Comparison of ENCODE assay signal across 18 cellular contexts in genomic region chr16:89294486-89294885, GRCh38.
DNase-seq lines count a peak whose midpoint lies in the region; ATAC-seq and TF ChIP-seq lines count a peak whose summit lies in the region.
"Had no signal": no experiment of that assay in that cellular context is flagged by ENCODE, and none has a peak within 500 bp of the region (broad histone marks: within the 10 kb centered on the region; RNA-seq: fewer than 3 reads in every experiment).

No MANE protein-coding gene starts in this region.

- H3K23ac ChIP-seq in neuronal stem cell (ENCODE audit: low read depth, low read length, poor library complexity), result peak overlapping the region; percentile 90

- H3K27me3 Mint-ChIP-seq in activated CD8-positive, alpha-beta memory T cell treated with anti-CD3 and anti-CD28 coated beads, Interleukin-2, amount 10 ng/mL, durations not matched to agents 7 days and 5 days, result no peaks in the 10 kb centered on the region
- H3K27me3 Mint-ChIP-seq in CD8-positive, alpha-beta T cell (ENCODE audit: low read depth), result no peaks in the 10 kb centered on the region
- no peaks in the 10 kb centered on the region for H3K27me3 Mint-ChIP-seq in brain
- H3K27me3 Mint-ChIP-seq: activated CD4-positive, alpha-beta memory T cell treated with anti-CD3 and anti-CD28 coated beads for 36 hours; CD4-positive, CD25-positive, alpha-beta regulatory T cell had no signal

- H3K9me3 ChIP-seq in CD8-positive, alpha-beta T cell (ENCODE audit: low read length), result no peaks in the 10 kb centered on the region
- H3K9me3 ChIP-seq in neuronal stem cell (replicated peaks in 1 of 2; ENCODE audit: control insufficient read depth in 2 of 2, insufficient read depth in 1 of 2, low read depth in 1 of 2, low read length in 2 of 2) (no peaks in the 10 kb centered on the region), BE2C (no peaks in the 10 kb centered on the region)
- H3K9me3 ChIP-seq: SK-N-SH had no signal

- no peak overlapping the region for H3K27ac ChIP-seq in CD8-positive, alpha-beta T cell (ENCODE audit: low read depth, low read length)
- H3K27ac ChIP-seq in neuronal stem cell (replicated peaks; ENCODE audit: low read length), result no peak overlapping the region

- CTCF ChIA-PET in activated CD8-positive, alpha-beta memory T cell treated with anti-CD3 and anti-CD28 coated beads, Interleukin-2, amount 10 ng/mL, durations not matched to agents 7 days and 5 days (lab: Charles Lee), result interaction anchor here (1.3 to 1.9 kb wide), 3 partner anchors 9 to 213 kb away, joined by 5 to 8 read pairs (median 7); partner anchors contain the start of gene SPG7
- CTCF ChIA-PET in CD8-positive, alpha-beta T cell (lab: Charles Lee), result interaction anchor here (0.6 to 1.2 kb wide), 2 partner anchors 9 to 204 kb away, joined by 3 read pairs; no protein-coding TSS in a partner anchor

- H2BK15ac ChIP-seq in neuronal stem cell (ENCODE audit: low read length), result no peak overlapping the region

- POLR2A ChIA-PET in CD8-positive, alpha-beta T cell (lab: Charles Lee), result interaction anchor here (0.8 kb wide), 1 partner anchor 54 kb away, joined by 3 read pairs; no protein-coding TSS in a partner anchor

- no CpG with 5 or more reads among the region's 13 CpGs for WGBS in neuronal stem cell (ENCODE audit: extremely low coverage in 2 of 2, insufficient read length in 2 of 2, insufficient replicate concordance in 1 of 2), 2 donors

- H3K4me2 ChIP-seq in neuronal stem cell (ENCODE audit: insufficient read depth, low read length, poor library complexity, severe bottlenecking), result no peak overlapping the region
- H3K4me2 ChIP-seq: SK-N-SH had no signal

- no peak overlapping the region for H2BK12ac ChIP-seq in neuronal stem cell (ENCODE audit: low read length)

- intact Hi-C loops in CD8-positive, alpha-beta T cell (cut with DNase I, micrococcal nuclease), result no loop called here

- no peak overlapping the region for H2BK120ac ChIP-seq in neuronal stem cell (ENCODE audit: low read depth, low read length)

- H3K79me1 ChIP-seq in neuronal stem cell (ENCODE audit: low read depth, low read length), result peaks cover 21% of the 10 kb centered on the region

- H3K14ac ChIP-seq in neuronal stem cell (ENCODE audit: low read length), result peak overlapping the region; percentile 96

- no peak overlapping the region for H3K4me3 ChIP-seq in CD8-positive, alpha-beta T cell (ENCODE audit: low read depth, low read length)
- H3K4me3 ChIP-seq in neuronal stem cell (ENCODE audit: low read length in 2 of 2) (no peak overlapping the region), BE2C (ENCODE audit: low read depth, low read length) (no peak overlapping the region)
- H3K4me3 ChIP-seq: coronary artery had no signal

- H3K9ac ChIP-seq in neuronal stem cell (ENCODE audit: low read depth, low read length, poor library complexity), result peak overlapping the region; percentile 70
- H3K9ac ChIP-seq: SK-N-SH had no signal

- peaks cover 32% of the 10 kb centered on the region for H3K4me1 ChIP-seq in CD8-positive, alpha-beta T cell (ENCODE audit: insufficient read depth, low read length)
- H3K4me1 ChIP-seq in neuronal stem cell (ENCODE audit: control insufficient read depth in 2 of 2, insufficient read depth in 1 of 2, low read depth in 1 of 2, low read length in 2 of 2), result peaks cover 24 to 43% of the 10 kb centered on the region in 2 donors
- H3K4me1 ChIP-seq in BE2C, result no peaks in the 10 kb centered on the region

- H3K9me3 Mint-ChIP-seq in activated CD8-positive, alpha-beta memory T cell treated with anti-CD3 and anti-CD28 coated beads, Interleukin-2, amount 10 ng/mL, durations not matched to agents 7 days and 5 days (ENCODE audit: low read depth), result no peaks in the 10 kb centered on the region
- no peaks in the 10 kb centered on the region for H3K9me3 Mint-ChIP-seq in CD8-positive, alpha-beta T cell
- H3K9me3 Mint-ChIP-seq in brain, result no peaks in the 10 kb centered on the region
- H3K9me3 Mint-ChIP-seq: activated CD4-positive, alpha-beta memory T cell treated with anti-CD3 and anti-CD28 coated beads for 36 hours; activated T-helper 1 cell treated with anti-CD3 and anti-CD28 coated beads, Interleukin-12 subunit alpha, Interleukin-12 subunit beta, Interleukin-2, Interleukin-4 antibody, amounts not matched to agents 30 ng/mL and 10 ng/mL and 1 ng/mL, durations not matched to agents 14 hours and 24 hours and 36 hours; CD4-positive, CD25-positive, alpha-beta regulatory T cell had no signal

- no peak overlapping the region for H4K91ac ChIP-seq in neuronal stem cell (ENCODE audit: low read depth, low read length, poor library complexity)

- TF ChIP-seq CTCF in CD8-positive, alpha-beta T cell (IDR thresholded peaks at IDR 0.05), result no peak
- TF ChIP-seq CTCF in brain (conservative IDR thresholded peaks at IDR 0.05), result no peak
- no peak for TF ChIP-seq CTCF in BE2C (IDR thresholded peaks at IDR 0.05; ENCODE audit: low read depth, low read length)

- no peak for ATAC-seq in activated CD8-positive, alpha-beta memory T cell treated with anti-CD3 and anti-CD28 coated beads, Interleukin-2, amount 10 ng/mL, durations not matched to agents 7 days and 5 days
- ATAC-seq in CD8-positive, alpha-beta T cell, result no peak
- no peak for ATAC-seq in HG02885 (IDR thresholded peaks at IDR 0.05; ENCODE audit: poor library complexity, unreplicated experiment)

- no peak overlapping the region for H3K4ac ChIP-seq in neuronal stem cell (ENCODE audit: low read length)

- H2AK5ac ChIP-seq in neuronal stem cell (ENCODE audit: low read depth, low read length), result no peak overlapping the region

- H3K4me1 Mint-ChIP-seq in activated CD8-positive, alpha-beta memory T cell treated with anti-CD3 and anti-CD28 coated beads, Interleukin-2, amount 10 ng/mL, durations not matched to agents 7 days and 5 days, result peaks cover 36% of the 10 kb centered on the region
- peaks cover 48% of the 10 kb centered on the region for H3K4me1 Mint-ChIP-seq in CD8-positive, alpha-beta T cell (ENCODE audit: low read depth)
- H3K4me1 Mint-ChIP-seq in brain, result peaks cover 50% of the 10 kb centered on the region

- peak overlapping the region; percentile 1 for H3K18ac ChIP-seq in neuronal stem cell (ENCODE audit: low read length)

- H4K8ac ChIP-seq in neuronal stem cell (ENCODE audit: low read depth, low read length), result no peak overlapping the region

- no peak for DNase-seq in activated CD8-positive, alpha-beta memory T cell treated with anti-CD3 and anti-CD28 coated beads, Interleukin-2, amount 10 ng/mL, durations not matched to agents 7 days and 5 days
- DNase-seq in activated CD8-positive, alpha-beta memory T cell treated with anti-CD3 and anti-CD28 coated beads for 24 hours, result no peak
- no peak for DNase-seq in CD8-positive, alpha-beta T cell
- DNase-seq in neuronal stem cell (ENCODE audit: low spot score) (no peak), BE2C (no peak), A172 (ENCODE audit: low spot score) (no peak)
- DNase-seq: activated CD4-positive, alpha-beta memory T cell treated with anti-CD3 and anti-CD28 coated beads for 36 hours; aorta; CD4-positive, CD25-positive, alpha-beta regulatory T cell; DMS79 treated with DMSO at 0.1 percent for 48 hours; foreskin fibroblast; NCI-H774; SK-N-SH; stimulated activated naive CD4-positive, alpha-beta T cell had no signal

- peaks cover 5% of the 10 kb centered on the region for H3K36me3 ChIP-seq in CD8-positive, alpha-beta T cell (ENCODE audit: insufficient read depth, low read length)
- peaks cover 10 to 58% of the 10 kb centered on the region in 2 donors for H3K36me3 ChIP-seq in neuronal stem cell (replicated peaks in 1 of 2; ENCODE audit: control insufficient read depth in 2 of 2, insufficient read depth in 2 of 2, low read length in 2 of 2)
- peaks cover 5% of the 10 kb centered on the region for H3K36me3 ChIP-seq in BE2C

- H3K27ac Mint-ChIP-seq in activated CD8-positive, alpha-beta memory T cell treated with anti-CD3 and anti-CD28 coated beads, Interleukin-2, amount 10 ng/mL, durations not matched to agents 7 days and 5 days, result peak overlapping the region; percentile 46
- H3K27ac Mint-ChIP-seq in CD8-positive, alpha-beta T cell, result peak overlapping the region; percentile 13
- peak overlapping the region in 4 of 5 experiments; percentile 21 to 87 (median 72) for H3K27ac Mint-ChIP-seq in brain
- H3K27ac Mint-ChIP-seq: activated T-helper 1 cell treated with anti-CD3 and anti-CD28 coated beads, Interleukin-12 subunit alpha, Interleukin-12 subunit beta, Interleukin-2, Interleukin-4 antibody, amounts not matched to agents 30 ng/mL and 10 ng/mL and 1 ng/mL, durations not matched to agents 14 hours and 24 hours and 36 hours had no signal

- H2AFZ ChIP-seq in neuronal stem cell (ENCODE audit: low read length), result no peak overlapping the region

- H3K36me3 Mint-ChIP-seq in activated CD8-positive, alpha-beta memory T cell treated with anti-CD3 and anti-CD28 coated beads, Interleukin-2, amount 10 ng/mL, durations not matched to agents 7 days and 5 days, result peaks cover 17% of the 10 kb centered on the region
- H3K36me3 Mint-ChIP-seq in CD8-positive, alpha-beta T cell, result peaks cover 48% of the 10 kb centered on the region
- H3K36me3 Mint-ChIP-seq in brain, result peaks cover 15% of the 10 kb centered on the region

- H3K27me3 ChIP-seq in CD8-positive, alpha-beta T cell (ENCODE audit: insufficient read depth, low read length), result no peaks in the 10 kb centered on the region
- H3K27me3 ChIP-seq in neuronal stem cell (ENCODE audit: control insufficient read depth in 3 of 3, insufficient read depth in 3 of 3, low read depth in 1 of 3, low read length in 3 of 3) (no peaks in the 10 kb centered on the region), BE2C (no peaks in the 10 kb centered on the region)

- peak overlapping the region; percentile 8 for H2BK5ac ChIP-seq in neuronal stem cell (ENCODE audit: low read length)

- no peak overlapping the region for H3K4me3 Mint-ChIP-seq in activated CD8-positive, alpha-beta memory T cell treated with anti-CD3 and anti-CD28 coated beads, Interleukin-2, amount 10 ng/mL, durations not matched to agents 7 days and 5 days
- H3K4me3 Mint-ChIP-seq in CD8-positive, alpha-beta T cell, result no peak overlapping the region
- no peak overlapping the region for H3K4me3 Mint-ChIP-seq in brain
- H3K4me3 Mint-ChIP-seq: activated CD4-positive, alpha-beta memory T cell treated with anti-CD3 and anti-CD28 coated beads for 36 hours; activated T-helper 1 cell treated with anti-CD3 and anti-CD28 coated beads, Interleukin-12 subunit alpha, Interleukin-12 subunit beta, Interleukin-2, Interleukin-4 antibody, amounts not matched to agents 30 ng/mL and 10 ng/mL and 1 ng/mL, durations not matched to agents 14 hours and 24 hours and 36 hours; CD4-positive, CD25-positive, alpha-beta regulatory T cell had no signal

Comparison
In these comparisons a context has a peak if more than half of its experiments do, and no peak if none do; other contexts are left out.
1. H3K27ac Mint-ChIP-seq: peak in every context shown above with its lines; median percentile 72 in brain; 46 in activated CD8-positive, alpha-beta memory T cell treated with anti-CD3 and anti-CD28 coated beads, Interleukin-2, amount 10 ng/mL, durations not matched to agents 7 days and 5 days; 13 in CD8-positive, alpha-beta T cell.